Comparison of ENCODE assay signal across 10 cellular contexts in genomic region chr13:75359266-75359665, GRCh38.
DNase-seq lines count a peak whose midpoint lies in the region; ATAC-seq and TF ChIP-seq lines count a peak whose summit lies in the region.
"Had no signal": no experiment of that assay in that cellular context is flagged by ENCODE, and none has a peak within 500 bp of the region (broad histone marks: within the 10 kb centered on the region; RNA-seq: fewer than 3 reads in every experiment).

No MANE protein-coding gene starts in this region.

- H3K27ac ChIP-seq in psoas muscle: peak overlapping the region; percentile 93

- H3K4me3 Mint-ChIP-seq in activated T-helper 2 cell treated with anti-CD3 and anti-CD28 coated beads, Interferon-gamma antibody, Interleukin-2, Interleukin-4, amounts not matched to agents 10 μg/mL and 5 μg/mL and 100 μg/mL, durations not matched to agents 14 hours and 24 hours and 36 hours (ENCODE audit: low read depth): no peak overlapping the region
- H3K4me3 Mint-ChIP-seq: naive B cell had no signal

- no peak for TF ChIP-seq CTCF in psoas muscle (IDR thresholded peaks at IDR 0.05)

- H3K27me3 Mint-ChIP-seq in activated T-helper 2 cell treated with anti-CD3 and anti-CD28 coated beads, Interferon-gamma antibody, Interleukin-2, Interleukin-4, amounts not matched to agents 10 μg/mL and 5 μg/mL and 100 μg/mL, durations not matched to agents 14 hours and 24 hours and 36 hours (ENCODE audit: low read depth): no peaks in the 10 kb centered on the region
- H3K27me3 Mint-ChIP-seq: naive B cell had no signal

- H3K9me3 ChIP-seq in psoas muscle: no peaks in the 10 kb centered on the region

- DNase-seq in GM04503 (ENCODE audit: low read depth) (peak; percentile 84), RPMI7951 (ENCODE audit: low read depth) (peak; percentile 90), fibroblast of gingiva (ENCODE audit: low read depth) (peak; percentile 62), psoas muscle (no peak), activated gamma-delta T cell (lab: John Stamatoyannopoulos, UW) (no peak), NCI-H2029 (lab: John Stamatoyannopoulos, UW) (no peak)
- DNase-seq in activated T-cell treated with anti-CD3 and anti-CD28 coated beads, Interleukin-2, amount 50 U/mL, for 48 hours: no peak
- DNase-seq in activated T-helper 2 cell treated with anti-CD3 and anti-CD28 coated beads, Interferon-gamma antibody, Interleukin-2, Interleukin-4, amounts not matched to agents 10 μg/mL and 5 μg/mL and 100 μg/mL, durations not matched to agents 14 hours and 24 hours and 36 hours (ENCODE audit: low spot score): no peak
- DNase-seq: DMS53, naive B cell had no signal

- no peak overlapping the region for H3K4me3 ChIP-seq in psoas muscle

- peaks cover 0 to 12% of the 10 kb centered on the region in 2 donors for H3K36me3 ChIP-seq in psoas muscle (ENCODE audit: insufficient read depth in 1 of 2, low read depth in 1 of 2)

- H3K27me3 ChIP-seq in psoas muscle (ENCODE audit: insufficient read depth in 3 of 3, low read length in 2 of 3): no peaks in the 10 kb centered on the region

- no peaks in the 10 kb centered on the region for H3K9me3 Mint-ChIP-seq in activated T-helper 2 cell treated with anti-CD3 and anti-CD28 coated beads, Interferon-gamma antibody, Interleukin-2, Interleukin-4, amounts not matched to agents 10 μg/mL and 5 μg/mL and 100 μg/mL, durations not matched to agents 14 hours and 24 hours and 36 hours
- H3K9me3 Mint-ChIP-seq: naive B cell had no signal

- no peaks in the 10 kb centered on the region for H3K36me3 Mint-ChIP-seq in activated T-helper 2 cell treated with anti-CD3 and anti-CD28 coated beads, Interferon-gamma antibody, Interleukin-2, Interleukin-4, amounts not matched to agents 10 μg/mL and 5 μg/mL and 100 μg/mL, durations not matched to agents 14 hours and 24 hours and 36 hours (ENCODE audit: low read depth)
- H3K36me3 Mint-ChIP-seq: naive B cell had no signal

- intact Hi-C loops in psoas muscle (cut with DNase I): no loop called here
- intact Hi-C loops in activated T-helper 2 cell treated with anti-CD3 and anti-CD28 coated beads, Interferon-gamma antibody, Interleukin-2, Interleukin-4, amounts not matched to agents 10 μg/mL and 5 μg/mL and 100 μg/mL, durations not matched to agents 14 hours and 24 hours and 36 hours (cut with micrococcal nuclease): loop anchor here (5.0 kb wide), 1 partner anchor 132 kb away; no protein-coding TSS in a partner anchor

- 65 to 85% (median 76%) methylated on average over 2 of the region's 2 CpGs for WGBS in psoas muscle, 3 donors

- H3K27ac Mint-ChIP-seq in activated T-helper 2 cell treated with anti-CD3 and anti-CD28 coated beads, Interferon-gamma antibody, Interleukin-2, Interleukin-4, amounts not matched to agents 10 μg/mL and 5 μg/mL and 100 μg/mL, durations not matched to agents 14 hours and 24 hours and 36 hours: no peak overlapping the region
- H3K27ac Mint-ChIP-seq: naive B cell had no signal

- peaks cover 39% of the 10 kb centered on the region for H3K4me1 Mint-ChIP-seq in activated T-helper 2 cell treated with anti-CD3 and anti-CD28 coated beads, Interferon-gamma antibody, Interleukin-2, Interleukin-4, amounts not matched to agents 10 μg/mL and 5 μg/mL and 100 μg/mL, durations not matched to agents 14 hours and 24 hours and 36 hours (ENCODE audit: low read depth)
- H3K4me1 Mint-ChIP-seq: naive B cell had no signal

- peak in 1 of 4 donors; percentile 41 for ATAC-seq in psoas muscle

- H3K4me1 ChIP-seq in psoas muscle: peaks cover 41% of the 10 kb centered on the region

Comparison
In these comparisons a context has a peak if more than half of its experiments do, and no peak if none do; other contexts are left out.
1. DNase-seq: peak in GM04503 (single experiment), RPMI7951 (single experiment) and fibroblast of gingiva (single experiment); none in psoas muscle (0 of 2), activated gamma-delta T cell (single experiment), activated T-cell treated with anti-CD3 and anti-CD28 coated beads, Interleukin-2, amount 50 U/mL, for 48 hours (0 of 2), NCI-H2029 (single experiment) and activated T-helper 2 cell treated with anti-CD3 and anti-CD28 coated beads, Interferon-gamma antibody, Interleukin-2, Interleukin-4, amounts not matched to agents 10 μg/mL and 5 μg/mL and 100 μg/mL, durations not matched to agents 14 hours and 24 hours and 36 hours (single experiment).